25 cellular contexts compared by ENCODE assay signal in genomic region chr15:79878078-79878705, GRCh38.
"Had no signal": no experiment of that assay in that cellular context is flagged by ENCODE, and none has a peak within 500 bp of the region (broad histone marks: within the 10 kb centered on the region; RNA-seq: fewer than 3 reads in every experiment).

No MANE protein-coding gene starts in this region.

- H3K4me3 ChIP-seq: coronary artery, dorsolateral prefrontal cortex, esophagus squamous epithelium, left ventricle myocardium inferior, lower lobe of right lung, psoas muscle, spleen, tibial artery, upper lobe of left lung, uterus had no signal

- DNase-seq: dorsolateral prefrontal cortex; effector CD8-positive, alpha-beta T cell; esophagus squamous epithelium; foreskin keratinocyte; kidney; left cardiac atrium; left ventricle myocardium inferior; lower lobe of right lung; naive thymus-derived CD4-positive, alpha-beta T cell; nephron progenitor cell; psoas muscle; retina; spleen; stimulated activated CD4-positive, alpha-beta T cell treated with anti-CD3 and anti-CD28 coated beads, Interleukin-15, amount 100 ng/mL, for 24 hours; stimulated activated CD4-positive, alpha-beta T cell treated with anti-CD3 and anti-CD28 coated beads, Interleukin-1b, Interleukin-23, amount 100 ng/mL, for 48 hours; stimulated activated CD4-positive, alpha-beta T cell treated with anti-CD3 and anti-CD28 coated beads, Interleukin-4, amount 100 ng/mL, for 24 hours; tibial artery; upper lobe of left lung; uterus had no signal

- ATAC-seq: foreskin keratinocyte; left cardiac atrium; lower lobe of right lung; naive thymus-derived CD4-positive, alpha-beta T cell; psoas muscle; sciatic nerve; stimulated activated memory B cell treated with anti-CD40 and anti-IgM and Interleukin-4, amounts not matched to agents 10 μg/mL and 1 μg/mL and 100 μg/mL, for 72 hours had no signal

- H3K27me3 Mint-ChIP-seq: naive thymus-derived CD4-positive, alpha-beta T cell; stimulated activated memory B cell treated with anti-CD40 and anti-IgM and Interleukin-4, amounts not matched to agents 10 μg/mL and 1 μg/mL and 100 μg/mL, for 72 hours; stimulated activated naive CD8-positive, alpha-beta T cell treated with anti-CD3 and anti-CD28 coated beads, Interleukin-15, Interleukin-2, amounts not matched to agents 100 ng/mL and 50 ng/mL, for 24 hours had no signal

- H3K27ac Mint-ChIP-seq: nephron progenitor cell; stimulated activated memory B cell treated with anti-CD40 and anti-IgM and Interleukin-4, amounts not matched to agents 10 μg/mL and 1 μg/mL and 100 μg/mL, for 72 hours; stimulated activated naive CD8-positive, alpha-beta T cell treated with anti-CD3 and anti-CD28 coated beads, Interleukin-15, Interleukin-2, amounts not matched to agents 100 ng/mL and 50 ng/mL, for 24 hours had no signal

- H3K4me3 Mint-ChIP-seq: naive thymus-derived CD4-positive, alpha-beta T cell; nephron progenitor cell; stimulated activated memory B cell treated with anti-CD40 and anti-IgM and Interleukin-4, amounts not matched to agents 10 μg/mL and 1 μg/mL and 100 μg/mL, for 72 hours; stimulated activated naive CD8-positive, alpha-beta T cell treated with anti-CD3 and anti-CD28 coated beads, Interleukin-15, Interleukin-2, amounts not matched to agents 100 ng/mL and 50 ng/mL, for 24 hours had no signal

- H3K9ac ChIP-seq: parathyroid adenoma had no signal

- H3K27ac ChIP-seq: coronary artery, dorsolateral prefrontal cortex, epithelial cell of prostate, esophagus squamous epithelium, foreskin keratinocyte, left ventricle myocardium inferior, lower lobe of right lung, parathyroid adenoma, psoas muscle, spleen, tibial artery, upper lobe of left lung, uterus had no signal

- H3K4me1 Mint-ChIP-seq: stimulated activated memory B cell treated with anti-CD40 and anti-IgM and Interleukin-4, amounts not matched to agents 10 μg/mL and 1 μg/mL and 100 μg/mL, for 72 hours had no signal

- H3K27me3 ChIP-seq: dorsolateral prefrontal cortex, esophagus squamous epithelium, foreskin keratinocyte, spleen, tibial artery, upper lobe of left lung, uterus had no signal

- H2AFZ ChIP-seq: parathyroid adenoma had no signal

- H3K4me1 ChIP-seq: esophagus squamous epithelium, lower lobe of right lung, parathyroid adenoma, psoas muscle, tibial artery, upper lobe of left lung, uterus had no signal
